Comparison of ENCODE assay signal across 8 cellular contexts in the genomic region with DNA sequence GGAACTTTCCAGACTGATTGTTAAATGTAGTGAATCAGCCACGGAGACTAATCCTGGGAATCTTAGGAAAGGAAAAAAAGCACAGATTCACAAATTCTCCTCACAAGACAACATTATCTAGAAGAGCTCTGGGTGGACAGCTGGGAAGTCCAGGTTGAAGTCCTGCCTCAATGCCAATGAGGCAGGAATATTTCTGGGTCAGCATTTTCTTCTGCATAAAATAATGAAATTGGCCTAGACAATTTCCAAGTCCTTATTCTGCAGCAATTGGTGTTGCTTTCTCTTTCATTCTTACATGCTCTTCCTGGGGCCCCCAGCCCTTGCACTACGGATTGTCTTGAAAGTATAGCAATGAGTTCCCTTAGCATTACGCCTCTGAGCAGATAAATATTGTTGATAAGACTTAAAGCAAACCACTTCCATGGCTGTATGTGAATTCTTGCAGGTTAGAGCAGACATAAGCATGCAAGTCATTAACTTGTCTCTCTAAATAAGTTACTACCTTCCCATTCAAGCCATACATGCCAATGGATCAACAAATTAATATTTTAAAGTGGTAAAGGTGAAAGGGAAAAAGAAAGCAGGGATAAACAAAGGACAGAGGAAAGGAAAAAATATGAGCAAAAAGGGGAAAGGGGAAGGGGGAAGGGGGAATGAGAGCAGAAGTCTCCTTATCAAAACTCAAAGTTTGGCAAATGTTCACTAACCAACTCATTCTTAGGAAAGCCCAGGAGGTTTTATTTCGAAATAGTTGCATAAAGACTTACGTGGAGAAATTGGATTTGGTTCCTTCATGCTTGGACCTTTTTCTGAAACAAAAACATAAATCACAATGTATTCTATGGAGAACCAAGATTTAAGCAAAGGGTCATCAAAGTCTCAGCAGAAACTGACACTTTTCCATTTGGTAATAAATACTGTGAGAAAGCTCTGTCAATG.
DNase-seq lines count a peak whose midpoint lies in the region; ATAC-seq and TF ChIP-seq lines count a peak whose summit lies in the region.

No MANE protein-coding gene starts in this region.

- in situ Hi-C loops in GM23248 (cut with MboI), result no loop called here

- H3K4me2 ChIP-seq in GM23248 (ENCODE audit: unreplicated experiment), result peak overlapping the region; percentile 31

- H3K79me2 ChIP-seq in GM23248 (ENCODE audit: insufficient read depth), result no peaks in the 10 kb centered on the region

- ATAC-seq in GM19397 (IDR thresholded peaks at IDR 0.05; ENCODE audit: unreplicated experiment), result no peak

- H3K27ac Mint-ChIP-seq in T-helper 1 cell treated with Interleukin-12 subunit alpha and Interleukin-12 subunit beta and Interleukin-4 antibody, amounts not matched to agents 30 μg/mL and 1 μg/mL, for 36 hours, result peak overlapping the region; percentile 91

- H3K9ac ChIP-seq in GM23248, result peak overlapping the region; percentile 91

- H3K9me3 Mint-ChIP-seq in T-helper 1 cell treated with Interleukin-12 subunit alpha and Interleukin-12 subunit beta and Interleukin-4 antibody, amounts not matched to agents 30 μg/mL and 1 μg/mL, for 36 hours, result no peaks in the 10 kb centered on the region

- peaks cover 46% of the 10 kb centered on the region for H3K4me1 Mint-ChIP-seq in T-helper 1 cell treated with Interleukin-12 subunit alpha and Interleukin-12 subunit beta and Interleukin-4 antibody, amounts not matched to agents 30 μg/mL and 1 μg/mL, for 36 hours (ENCODE audit: low read depth)

- 50 to 53% methylated on average over 5 of the region's 5 CpGs for WGBS in GM23248 (ENCODE audit: low coverage in 1 of 2, low lambda C conversion rate in 2 of 2, missing lambda C conversion rate in 2 of 2), 2 experiments

- H3K36me3 ChIP-seq in GM23248 (ENCODE audit: low read depth), result peaks cover 12% of the 10 kb centered on the region; the same call in 1 of the 2 replicates

- H3K27ac ChIP-seq in GM23248, result peak overlapping the region; percentile 100

- TF ChIP-seq CTCF in GM10266 (IDR thresholded peaks at IDR 0.05; ENCODE audit: control insufficient read depth, insufficient read depth, low read depth, missing control alignments), result no peak

- H3K9me3 ChIP-seq in GM23248 (ENCODE audit: low read depth), result no peaks in the 10 kb centered on the region

- no peak overlapping the region for H3K4me3 ChIP-seq in GM23248

- peak overlapping the region; percentile 80 for H3K4me3 Mint-ChIP-seq in T-helper 1 cell treated with Interleukin-12 subunit alpha and Interleukin-12 subunit beta and Interleukin-4 antibody, amounts not matched to agents 30 μg/mL and 1 μg/mL, for 36 hours

- peaks cover 53% of the 10 kb centered on the region for H3K36me3 Mint-ChIP-seq in T-helper 1 cell treated with Interleukin-12 subunit alpha and Interleukin-12 subunit beta and Interleukin-4 antibody, amounts not matched to agents 30 μg/mL and 1 μg/mL, for 36 hours (ENCODE audit: low read depth)

- peaks cover 76% of the 10 kb centered on the region for H3K4me1 ChIP-seq in GM23248 (ENCODE audit: insufficient read depth)

- no peaks in the 10 kb centered on the region for H4K20me1 ChIP-seq in GM23248 (ENCODE audit: insufficient read depth)

- H3F3A ChIP-seq in GM23248 (ENCODE audit: insufficient read depth), result peaks cover 71% of the 10 kb centered on the region

- no peaks in the 10 kb centered on the region for H3K27me3 ChIP-seq in GM23248 (replicated peaks; ENCODE audit: insufficient read depth)

- H3K27me3 Mint-ChIP-seq in T-helper 1 cell treated with Interleukin-12 subunit alpha and Interleukin-12 subunit beta and Interleukin-4 antibody, amounts not matched to agents 30 μg/mL and 1 μg/mL, for 36 hours (ENCODE audit: low read depth), result no peaks in the 10 kb centered on the region

- DNase-seq in GM10266 (ENCODE audit: extremely low spot score) (peak; percentile 58), GM23248 (peak; percentile 84), fibroblast of peridontal ligament (ENCODE audit: extremely low read depth) (peak; percentile 97), NCI-H2029 treated with DMSO at 0.1 percent for 48 hours (lab: John Stamatoyannopoulos, UW) (no peak), NK-92 (lab: John Stamatoyannopoulos, UW; ENCODE audit: unreplicated experiment) (no peak), NCI-H524 treated with DMSO at 0.1 percent for 48 hours (lab: John Stamatoyannopoulos, UW) (no peak)

- H3K9me2 ChIP-seq in GM23248 (ENCODE audit: insufficient read depth), result no peaks in the 10 kb centered on the region

- no peak overlapping the region for H2AFZ ChIP-seq in GM23248

Comparison
In these comparisons a context has a peak if more than half of its experiments do, and no peak if none do; other contexts are left out.
1. DNase-seq: peak in GM10266 (single experiment), GM23248 (single experiment) and fibroblast of peridontal ligament (single experiment); none in NCI-H2029 treated with DMSO at 0.1 percent for 48 hours (single experiment), NK-92 (single experiment) and NCI-H524 treated with DMSO at 0.1 percent for 48 hours (single experiment).